Comparison of ENCODE assay signal across 5 cellular contexts in genomic region chr9:62839168-62839567, GRCh38.
DNase-seq lines count a peak whose midpoint lies in the region; ATAC-seq, FAIRE-seq and TF ChIP-seq lines count a peak whose summit lies in the region.
"Not testable (repeated sequence)": the region's sequence is repeated elsewhere in the genome, so short reads cannot be mapped to it uniquely, and the experiment has no call there.

No MANE protein-coding gene starts in this region.

- RAD21 ChIA-PET in GM12878 (lab: Charles Lee; ENCODE audit: unreplicated experiment): not testable (repeated sequence)

- BruUV-seq in GM12878 (replicated peaks; lab: Mats Ljungman, UMichigan): not testable (repeated sequence)

- H3K9me2 ChIP-seq in GM23338 (ENCODE audit: insufficient read depth): not testable (repeated sequence)

- not testable (repeated sequence) for H3K4me1 ChIP-seq in GM23338 (ENCODE audit: insufficient read depth); KMS-11 (ENCODE audit: low read depth, poor library complexity, severe bottlenecking); GM12878 (ENCODE audit: control insufficient read depth, insufficient read depth, low read length)

- H3K36me3 ChIP-seq in GM23338 (ENCODE audit: insufficient read depth); KMS-11 (ENCODE audit: insufficient read depth); GM12878 (ENCODE audit: control insufficient read depth in 2 of 2, insufficient read depth in 2 of 2, low read length in 1 of 2): not testable (repeated sequence)

- H3K27ac ChIP-seq in GM23338 (ENCODE audit: low read depth); KMS-11; GM12878 (ENCODE audit: control insufficient read depth, insufficient read depth): not testable (repeated sequence)

- not testable (repeated sequence) for DNase-seq in GM23338 (ENCODE audit: low spot score); GM12878 (ENCODE audit: low read depth, low spot score)

- not testable (repeated sequence) for H3K4me3 ChIP-seq in GM23338; KMS-11 (IDR thresholded peaks at IDR 0.05; ENCODE audit: insufficient read depth, low read depth, low read length); GM12878

- POLR2A ChIA-PET in GM12878 (lab: Charles Lee): not testable (repeated sequence)

- H2AFZ ChIP-seq in GM23338; KMS-11 (ENCODE audit: low read depth); GM12878 (ENCODE audit: control insufficient read depth, low read depth, low read length): not testable (repeated sequence)

- H3K27me3 Mint-ChIP-seq in GM23338 (ENCODE audit: insufficient read depth, low read depth, poor library complexity) (peaks cover 58% of the 10 kb centered on the region), nephron (ENCODE audit: low read depth) (peaks cover 49% of the 10 kb centered on the region)
- peaks cover 10% of the 10 kb centered on the region for H3K27me3 Mint-ChIP-seq in stimulated activated memory B cell treated with anti-CD40 and anti-IgM and Interleukin-4, amounts not matched to agents 10 μg/mL and 1 μg/mL and 100 μg/mL, for 72 hours

- not testable (repeated sequence) for H3K9ac ChIP-seq in KMS-11; GM12878 (ENCODE audit: control insufficient read depth, insufficient read depth, low read length)

- not testable (repeated sequence) for H3K79me2 ChIP-seq in GM23338 (replicated peaks; ENCODE audit: insufficient read depth); KMS-11 (ENCODE audit: insufficient read depth, low read depth); GM12878 (ENCODE audit: control insufficient read depth, insufficient read depth, low read length)

- in situ Hi-C loops in GM12878 (cut with MboI): not testable (repeated sequence)

- not testable (repeated sequence) for TF ChIP-seq EP300 in GM12878 (IDR thresholded peaks at IDR 0.05; ENCODE audit: borderline replicate concordance in 1 of 2, control insufficient read depth in 1 of 2, low read depth in 2 of 2, low read length in 2 of 2)

- H3K4me1 Mint-ChIP-seq in GM23338; nephron; stimulated activated memory B cell treated with anti-CD40 and anti-IgM and Interleukin-4, amounts not matched to agents 10 μg/mL and 1 μg/mL and 100 μg/mL, for 72 hours: not testable (repeated sequence)

- H3F3A ChIP-seq in GM23338 (replicated peaks; ENCODE audit: low read depth): not testable (repeated sequence)

- not testable (repeated sequence) for H3K4me2 ChIP-seq in GM23338; GM12878 (ENCODE audit: control insufficient read depth, insufficient read depth)
- peak overlapping the region; percentile 11; the same call in 1 of the 2 replicates for H3K4me2 ChIP-seq in KMS-11

- intact Hi-C loops in GM12878 (cut with micrococcal nuclease; ENCODE audit: unreplicated experiment): not testable (repeated sequence)

- not testable (repeated sequence) for ATAC-seq in GM23338; GM12878; stimulated activated memory B cell treated with anti-CD40 and anti-IgM and Interleukin-4, amounts not matched to agents 10 μg/mL and 1 μg/mL and 100 μg/mL, for 72 hours

- not testable (repeated sequence) for TF ChIP-seq POLR2A in GM12878 (IDR thresholded peaks at IDR 0.05; ENCODE audit: low read depth, low read length)

- peaks cover 10% of the 10 kb centered on the region for H4K20me1 ChIP-seq in GM23338 (replicated peaks; ENCODE audit: insufficient read depth)
- not testable (repeated sequence) for H4K20me1 ChIP-seq in KMS-11 (ENCODE audit: insufficient read depth); GM12878 (ENCODE audit: control insufficient read depth, insufficient read depth)

- WGBS in GM12878 (ENCODE audit: insufficient coverage, insufficient replicate concordance, low lambda C conversion rate, missing lambda C conversion rate): 75% methylated on average over 1 of the region's 2 CpGs

- FAIRE-seq in GM12878 (lab: Jason Lieb, UNC): not testable (repeated sequence)

- not testable (repeated sequence) for H3K9me3 Mint-ChIP-seq in GM23338; stimulated activated memory B cell treated with anti-CD40 and anti-IgM and Interleukin-4, amounts not matched to agents 10 μg/mL and 1 μg/mL and 100 μg/mL, for 72 hours
- H3K9me3 Mint-ChIP-seq in nephron: peaks cover 18% of the 10 kb centered on the region

- CTCF ChIA-PET in GM12878 (lab: Yijun Ruan, JAX): not testable (repeated sequence)

- TF ChIP-seq RAD21 in GM12878 (IDR thresholded peaks at IDR 0.05; ENCODE audit: insufficient read depth, low read depth, low read length): not testable (repeated sequence)

- TF ChIP-seq CTCF in GM23338 (conservative IDR thresholded peaks at IDR 0.05; ENCODE audit: low read depth in 2 of 2); KMS-11 (conservative IDR thresholded peaks at IDR 0.05; ENCODE audit: low read depth, low read length); GM12878 (IDR thresholded peaks at IDR 0.05 in 2 of 3, conservative IDR thresholded peaks at IDR 0.05 in 1 of 3; ENCODE audit: control insufficient read depth in 2 of 3, extremely low read depth in 1 of 3, insufficient read depth in 1 of 3, low read depth in 3 of 3, low read length in 3 of 3); nephron (IDR thresholded peaks at IDR 0.05; ENCODE audit: unreplicated experiment in 3 of 3): not testable (repeated sequence)

- not testable (repeated sequence) for H3K9me3 ChIP-seq in GM12878 (replicated peaks; ENCODE audit: control insufficient read depth, insufficient read depth, low read length)

- SMC1A ChIA-PET in GM12878 (lab: Charles Lee; ENCODE audit: uncharacterized antibody, unreplicated experiment): not testable (repeated sequence)

- not testable (repeated sequence) for H3K27ac Mint-ChIP-seq in GM23338; nephron; stimulated activated memory B cell treated with anti-CD40 and anti-IgM and Interleukin-4, amounts not matched to agents 10 μg/mL and 1 μg/mL and 100 μg/mL, for 72 hours

- H3K36me3 Mint-ChIP-seq in GM23338 (ENCODE audit: low read depth); nephron (ENCODE audit: low read depth): not testable (repeated sequence)
- peaks cover 11% of the 10 kb centered on the region for H3K36me3 Mint-ChIP-seq in stimulated activated memory B cell treated with anti-CD40 and anti-IgM and Interleukin-4, amounts not matched to agents 10 μg/mL and 1 μg/mL and 100 μg/mL, for 72 hours

- H3K4me3 Mint-ChIP-seq in GM23338: not testable (repeated sequence)
- peak overlapping the region in 2 of 3 experiments; percentile 30 to 56 for H3K4me3 Mint-ChIP-seq in nephron
- peak overlapping the region; percentile 36 for H3K4me3 Mint-ChIP-seq in stimulated activated memory B cell treated with anti-CD40 and anti-IgM and Interleukin-4, amounts not matched to agents 10 μg/mL and 1 μg/mL and 100 μg/mL, for 72 hours

- peaks cover 81% of the 10 kb centered on the region for H3K27me3 ChIP-seq in GM23338 (ENCODE audit: insufficient read depth)
- not testable (repeated sequence) for H3K27me3 ChIP-seq in KMS-11 (ENCODE audit: insufficient read depth, low read depth); GM12878 (replicated peaks in 1 of 2; ENCODE audit: control insufficient read depth in 2 of 2, insufficient read depth in 2 of 2, low read length in 1 of 2)

TF ChIP-seq in GM23338, 12 proteins besides CTCF, POLR2A, EP300 and RAD21:
- TF ChIP-seq EZH2 (IDR thresholded peaks at IDR 0.05; ENCODE audit: low read depth, unreplicated experiment): peak; percentile 82

TF ChIP-seq in GM12878, 131 proteins besides CTCF, POLR2A, EP300 and RAD21:
- TF ChIP-seq NR2F1 (conservative IDR thresholded peaks at IDR 0.05) (peak; percentile 63; the same call in 1 of the 2 replicates), NR2C1 (IDR thresholded peaks at IDR 0.05) (peak; percentile 57; the same call in 1 of the 2 replicates)
